9 cellular contexts compared by ENCODE assay signal in genomic region chr10:86648706-86649426, GRCh38. TPM values are rescaled to one million over a fixed set of nuclear protein-coding genes. Genes with fewer than 3 reads are reported as not detected.
DNase-seq lines count a peak whose midpoint lies in the region; ATAC-seq and TF ChIP-seq lines count a peak whose summit lies in the region.
"Had no signal": no experiment of that assay in that cellular context is flagged by ENCODE, and none has a peak within 500 bp of the region (broad histone marks: within the 10 kb centered on the region; RNA-seq: fewer than 3 reads in every experiment).

No MANE protein-coding gene starts in this region.

- H3K27ac Mint-ChIP-seq in activated CD8-positive, alpha-beta T cell treated with anti-CD3 and anti-CD28 coated beads, Interleukin-2, amount 10 ng/mL, durations not matched to agents 7 days and 5 days: no peak overlapping the region
- H3K27ac Mint-ChIP-seq: activated B cell treated with CpG ODN at 0.5 μM for 24 hours had no signal

- H3K4me3 ChIP-seq in fibroblast of pulmonary artery (replicated peaks; ENCODE audit: low read depth, low read length) (no peak overlapping the region), retinal pigment epithelial cell (ENCODE audit: low read length) (no peak overlapping the region)

- CTCF ChIA-PET in activated CD8-positive, alpha-beta T cell treated with anti-CD3 and anti-CD28 coated beads, Interleukin-2, amount 10 ng/mL, durations not matched to agents 7 days and 5 days (lab: Charles Lee): no interaction called here

- ATAC-seq in activated CD8-positive, alpha-beta T cell treated with anti-CD3 and anti-CD28 coated beads, Interleukin-2, amount 10 ng/mL, durations not matched to agents 7 days and 5 days: no peak
- ATAC-seq in HG02852 (IDR thresholded peaks at IDR 0.05; ENCODE audit: unreplicated experiment): no peak

- H3K4me3 Mint-ChIP-seq in activated CD8-positive, alpha-beta T cell treated with anti-CD3 and anti-CD28 coated beads, Interleukin-2, amount 10 ng/mL, durations not matched to agents 7 days and 5 days: no peak overlapping the region
- H3K4me3 Mint-ChIP-seq: activated B cell treated with CpG ODN at 0.5 μM for 24 hours had no signal

- POLR2A ChIA-PET in activated CD8-positive, alpha-beta T cell treated with anti-CD3 and anti-CD28 coated beads, Interleukin-2, amount 10 ng/mL, durations not matched to agents 7 days and 5 days (lab: Charles Lee): no interaction called here

- DNase-seq in DMS79 treated with DMSO at 0.1 percent for 48 hours (lab: John Stamatoyannopoulos, UW) (peak; percentile 37), NCI-H226 (peak; percentile 95), fibroblast of pulmonary artery (ENCODE audit: low read depth) (peak; percentile 80), retinal pigment epithelial cell (ENCODE audit: low read depth) (peak; percentile 31), NCI-H1417 treated with DMSO at 0.1 percent for 48 hours (lab: John Stamatoyannopoulos, UW) (no peak), NCI-H1436 treated with DMSO at 0.1 percent for 48 hours (lab: John Stamatoyannopoulos, UW) (no peak)
- no peak for DNase-seq in activated CD8-positive, alpha-beta T cell treated with anti-CD3 and anti-CD28 coated beads, Interleukin-2, amount 10 ng/mL, durations not matched to agents 7 days and 5 days

- no peaks in the 10 kb centered on the region for H3K4me1 Mint-ChIP-seq in activated CD8-positive, alpha-beta T cell treated with anti-CD3 and anti-CD28 coated beads, Interleukin-2, amount 10 ng/mL, durations not matched to agents 7 days and 5 days (ENCODE audit: low read depth)

- no peak for TF ChIP-seq CTCF in fibroblast of pulmonary artery (IDR thresholded peaks at IDR 0.05; ENCODE audit: low read length, missing control alignments)
- no peak for TF ChIP-seq CTCF in retinal pigment epithelial cell (conservative IDR thresholded peaks at IDR 0.05; ENCODE audit: low read depth, low read length)

- H3K9me3 Mint-ChIP-seq in activated CD8-positive, alpha-beta T cell treated with anti-CD3 and anti-CD28 coated beads, Interleukin-2, amount 10 ng/mL, durations not matched to agents 7 days and 5 days (ENCODE audit: insufficient read depth): no peaks in the 10 kb centered on the region
- H3K9me3 Mint-ChIP-seq: activated B cell treated with CpG ODN at 0.5 μM for 24 hours had no signal

- H3K36me3 Mint-ChIP-seq in activated CD8-positive, alpha-beta T cell treated with anti-CD3 and anti-CD28 coated beads, Interleukin-2, amount 10 ng/mL, durations not matched to agents 7 days and 5 days (ENCODE audit: low read depth): no peaks in the 10 kb centered on the region

- no peaks in the 10 kb centered on the region for H3K27me3 Mint-ChIP-seq in activated CD8-positive, alpha-beta T cell treated with anti-CD3 and anti-CD28 coated beads, Interleukin-2, amount 10 ng/mL, durations not matched to agents 7 days and 5 days (ENCODE audit: low read depth)

RNA-seq across cellular contexts. Expression of gene OPN4, which starts 5.5 kb away (rescaled TPM):
- total RNA-seq in activated CD8-positive, alpha-beta T cell treated with anti-CD3 and anti-CD28 coated beads, Interleukin-2, amount 10 ng/mL, durations not matched to agents 7 days and 5 days: not detected
- total RNA-seq: activated B cell treated with CpG ODN at 0.5 μM for 24 hours had no signal

RNA-seq across cellular contexts. Expression of gene LDB3, which starts 19.4 kb away (rescaled TPM):
- total RNA-seq in activated CD8-positive, alpha-beta T cell treated with anti-CD3 and anti-CD28 coated beads, Interleukin-2, amount 10 ng/mL, durations not matched to agents 7 days and 5 days: under 1 TPM in 1 of 2 experiments, not detected in 1; 0.05 TPM
- total RNA-seq: activated B cell treated with CpG ODN at 0.5 μM for 24 hours had no signal

Comparison
In these comparisons a context has a peak if more than half of its experiments do, and no peak if none do; other contexts are left out.
1. DNase-seq: peak in DMS79 treated with DMSO at 0.1 percent for 48 hours (single experiment), NCI-H226 (single experiment), fibroblast of pulmonary artery (single experiment) and retinal pigment epithelial cell (single experiment); none in NCI-H1417 treated with DMSO at 0.1 percent for 48 hours (single experiment), activated CD8-positive, alpha-beta T cell treated with anti-CD3 and anti-CD28 coated beads, Interleukin-2, amount 10 ng/mL, durations not matched to agents 7 days and 5 days (single experiment) and NCI-H1436 treated with DMSO at 0.1 percent for 48 hours (single experiment).